ENCODE assay signal across 1 cellular context in genomic region chr2:43009448-43009847, GRCh38.
TF ChIP-seq lines count a peak whose summit lies in the region.

No MANE protein-coding gene starts in this region.

TF ChIP-seq in K562, 482 proteins besides CTCF, POLR2A, EP300 and RAD21 (continued from another document):
- no peak for TF ChIP-seq THRB (CRISPR knock-in tag; conservative IDR thresholded peaks at IDR 0.05)
- TF ChIP-seq, protein P1, sequence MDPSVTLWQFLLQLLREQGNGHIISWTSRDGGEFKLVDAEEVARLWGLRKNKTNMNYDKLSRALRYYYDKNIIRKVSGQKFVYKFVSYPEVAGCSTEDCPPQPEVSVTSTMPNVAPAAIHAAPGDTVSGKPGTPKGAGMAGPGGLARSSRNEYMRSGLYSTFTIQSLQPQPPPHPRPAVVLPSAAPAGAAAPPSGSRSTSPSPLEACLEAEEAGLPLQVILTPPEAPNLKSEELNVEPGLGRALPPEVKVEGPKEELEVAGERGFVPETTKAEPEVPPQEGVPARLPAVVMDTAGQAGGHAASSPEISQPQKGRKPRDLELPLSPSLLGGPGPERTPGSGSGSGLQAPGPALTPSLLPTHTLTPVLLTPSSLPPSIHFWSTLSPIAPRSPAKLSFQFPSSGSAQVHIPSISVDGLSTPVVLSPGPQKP (CRISPR knock-in tag; IDR thresholded peaks at IDR 0.05): no peak
